In the genomic region with DNA sequence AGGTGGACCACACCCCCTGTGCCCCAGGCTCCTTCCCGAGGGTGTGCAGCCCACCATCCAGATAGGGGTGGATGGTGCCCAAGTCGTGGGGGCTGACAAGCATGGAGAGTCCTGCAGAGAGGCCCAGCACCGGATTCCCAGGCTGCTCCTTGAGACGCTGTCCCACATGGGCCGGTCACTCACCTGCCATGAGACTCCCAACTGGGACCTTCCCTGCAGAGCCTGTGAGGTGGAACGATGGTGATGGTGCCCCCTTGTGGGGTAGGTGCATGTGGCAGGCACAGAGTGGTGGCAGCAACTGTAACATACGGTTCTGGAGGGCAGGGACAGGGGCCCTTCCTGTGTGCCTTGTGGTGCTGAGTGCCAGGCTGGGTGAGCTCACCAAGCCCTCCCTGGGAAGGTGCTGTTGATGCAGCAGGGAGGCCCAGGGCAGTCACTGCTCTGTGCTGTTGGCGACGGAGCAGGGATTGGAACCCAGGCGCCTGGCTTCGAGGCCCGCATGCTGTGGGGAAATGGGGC, we compare ENCODE assay signal across 8 cellular contexts. TPM values are rescaled to one million over a fixed set of nuclear protein-coding genes. Genes with fewer than 3 reads are reported as not detected.
DNase-seq lines count a peak whose midpoint lies in the region; ATAC-seq, FAIRE-seq and TF ChIP-seq lines count a peak whose summit lies in the region.

No MANE protein-coding gene starts in this region.

- CTCF ChIA-PET in SK-N-SH (lab: Yijun Ruan, JAX), result interaction anchor here (0.6 to 2.7 kb wide), 15 partner anchors 10 to 174 kb away, joined by 3 to 24 read pairs (median 3); a partner anchor contains a TSS

- H3K36me3 ChIP-seq in SK-N-SH (replicated peaks in 1 of 2; ENCODE audit: control insufficient read depth in 1 of 2, insufficient read depth in 2 of 2, low read length in 1 of 2), result no peaks in the 10 kb centered on the region

- no peak overlapping the region for H3K4me3 Mint-ChIP-seq in activated naive CD8-positive, alpha-beta T cell treated with anti-CD3 and anti-CD28 coated beads for 36 hours

- H3K27ac Mint-ChIP-seq in activated naive CD8-positive, alpha-beta T cell treated with anti-CD3 and anti-CD28 coated beads for 36 hours, result no peak overlapping the region

- TF ChIP-seq CTCF in SK-N-SH (IDR thresholded peaks at IDR 0.05), result peak; percentile 74

- peaks cover 0 to 23% of the 10 kb centered on the region in 2 experiments; a peak in 1 of 4 replicates for H3K4me1 ChIP-seq in SK-N-SH (ENCODE audit: control insufficient read depth in 1 of 2, insufficient read depth in 2 of 2, low read depth in 1 of 2, low read length in 1 of 2)

- H4K20me1 ChIP-seq in SK-N-SH (ENCODE audit: insufficient read depth), result peaks cover 86% of the 10 kb centered on the region

- FAIRE-seq in HTR-8/SVneo (lab: Jason Lieb, UNC), result peak; percentile 82

- POLR2A ChIA-PET in SK-N-SH (lab: Yijun Ruan, JAX), result no interaction called here

- TF ChIP-seq EP300 in SK-N-SH (IDR thresholded peaks at IDR 0.05; ENCODE audit: borderline replicate concordance in 1 of 2, low read depth in 1 of 2, low read length in 1 of 2), result no peak

- H3K9me3 Mint-ChIP-seq in activated naive CD8-positive, alpha-beta T cell treated with anti-CD3 and anti-CD28 coated beads for 36 hours, result no peaks in the 10 kb centered on the region

- H3K9ac ChIP-seq in SK-N-SH, result no peak overlapping the region

- H3K79me2 ChIP-seq in SK-N-SH (ENCODE audit: insufficient read depth), result peaks cover 63% of the 10 kb centered on the region

- H3K4me2 ChIP-seq in SK-N-SH, result no peak overlapping the region

- 85% methylated on average over 8 of the region's 12 CpGs for WGBS in SK-N-SH (ENCODE audit: low lambda C conversion rate)

- H3K9me3 ChIP-seq in SK-N-SH, result no peaks in the 10 kb centered on the region

- H3K27me3 Mint-ChIP-seq in activated naive CD8-positive, alpha-beta T cell treated with anti-CD3 and anti-CD28 coated beads for 36 hours, result no peaks in the 10 kb centered on the region

- H3F3A ChIP-seq in SK-N-SH (replicated peaks; ENCODE audit: insufficient read depth), result no peaks in the 10 kb centered on the region

- no peak overlapping the region; a peak in 1 of 4 replicates for H3K27ac ChIP-seq in SK-N-SH (ENCODE audit: low read depth in 2 of 2, low read length in 1 of 2)

- TF ChIP-seq RAD21 in SK-N-SH (IDR thresholded peaks at IDR 0.05; ENCODE audit: low read length), result peak; percentile 55

- no peaks in the 10 kb centered on the region for H3K36me3 Mint-ChIP-seq in activated naive CD8-positive, alpha-beta T cell treated with anti-CD3 and anti-CD28 coated beads for 36 hours

- peak; percentile 67 for DNase-seq in ELR (ENCODE audit: low read depth)
- peak; percentile 56 for DNase-seq in HTR-8/SVneo (ENCODE audit: insufficient read length, low spot score)
- DNase-seq in SK-N-SH, result peak; percentile 68
- DNase-seq in activated naive CD8-positive, alpha-beta T cell treated with anti-CD3 and anti-CD28 coated beads for 36 hours, result peak; percentile 72
- peak; percentile 67 for DNase-seq in hepatic stellate cell (ENCODE audit: low spot score)
- peak; percentile 31 to 63 (median 54) for DNase-seq in stimulated activated CD4-positive, alpha-beta T cell treated with anti-CD3 and anti-CD28 coated beads, Interleukin-1b, Interleukin-23, amount 100 ng/mL, for 24 hours (ENCODE audit: low read depth in 4 of 4, low spot score in 1 of 4)
- no peak for DNase-seq in NCI-H1048 (lab: John Stamatoyannopoulos, UW)

- ATAC-seq in HG02973 (IDR thresholded peaks at IDR 0.05; ENCODE audit: unreplicated experiment), result no peak

- no peak overlapping the region for H2AFZ ChIP-seq in SK-N-SH (ENCODE audit: low read depth)

- H3K4me3 ChIP-seq in SK-N-SH (ENCODE audit: low read depth in 2 of 2, low read length in 1 of 2), result no peak overlapping the region

- H3K9me2 ChIP-seq in SK-N-SH, result no peaks in the 10 kb centered on the region

- no peaks in the 10 kb centered on the region for H3K27me3 ChIP-seq in SK-N-SH (ENCODE audit: insufficient read depth)

- H3K4me1 Mint-ChIP-seq in activated naive CD8-positive, alpha-beta T cell treated with anti-CD3 and anti-CD28 coated beads for 36 hours, result peaks cover 27% of the 10 kb centered on the region

TF ChIP-seq in SK-N-SH, 30 proteins besides CTCF, POLR2A, EP300 and RAD21:
- TF ChIP-seq, protein P1, sequence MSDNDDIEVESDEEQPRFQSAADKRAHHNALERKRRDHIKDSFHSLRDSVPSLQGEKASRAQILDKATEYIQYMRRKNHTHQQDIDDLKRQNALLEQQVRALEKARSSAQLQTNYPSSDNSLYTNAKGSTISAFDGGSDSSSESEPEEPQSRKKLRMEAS (IDR thresholded peaks at IDR 0.05; ENCODE audit: low read depth), result 0 out of 2 replicates have a peak, but pooled peaks have one; percentile 33
- TF ChIP-seq SIN3A (IDR thresholded peaks at IDR 0.05; ENCODE audit: borderline replicate concordance, low read depth, low read length) (no peak), NRF1 (IDR thresholded peaks at IDR 0.05; ENCODE audit: low read depth, low read length) (no peak), ELF1 (IDR thresholded peaks at IDR 0.05) (no peak), SMC3 (IDR thresholded peaks at IDR 0.05; ENCODE audit: low read depth, low read length) (peak; percentile 52)
- TF ChIP-seq, protein P2, sequence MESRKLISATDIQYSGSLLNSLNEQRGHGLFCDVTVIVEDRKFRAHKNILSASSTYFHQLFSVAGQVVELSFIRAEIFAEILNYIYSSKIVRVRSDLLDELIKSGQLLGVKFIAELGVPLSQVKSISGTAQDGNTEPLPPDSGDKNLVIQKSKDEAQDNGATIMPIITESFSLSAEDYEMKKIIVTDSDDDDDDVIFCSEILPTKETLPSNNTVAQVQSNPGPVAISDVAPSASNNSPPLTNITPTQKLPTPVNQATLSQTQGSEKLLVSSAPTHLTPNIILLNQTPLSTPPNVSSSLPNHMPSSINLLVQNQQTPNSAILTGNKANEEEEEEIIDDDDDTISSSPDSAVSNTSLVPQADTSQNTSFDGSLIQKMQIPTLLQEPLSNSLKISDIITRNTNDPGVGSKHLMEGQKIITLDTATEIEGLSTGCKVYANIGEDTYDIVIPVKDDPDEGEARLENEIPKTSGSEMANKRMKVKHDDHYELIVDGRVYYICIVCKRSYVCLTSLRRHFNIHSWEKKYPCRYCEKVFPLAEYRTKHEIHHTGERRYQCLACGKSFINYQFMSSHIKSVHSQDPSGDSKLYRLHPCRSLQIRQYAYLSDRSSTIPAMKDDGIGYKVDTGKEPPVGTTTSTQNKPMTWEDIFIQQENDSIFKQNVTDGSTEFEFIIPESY (IDR thresholded peaks at IDR 0.05; ENCODE audit: borderline replicate concordance, low read depth), result no peak

RNA-seq across cellular contexts. Expression of a gene that starts 33.1 kb away (rescaled TPM):
- 19.3 and 24.4 TPM in 2 replicates for polyA plus RNA-seq in SK-N-SH (2012; rRNA removed)
- 9.4 and 14.2 TPM in 2 replicates for polyA plus RNA-seq in SK-N-SH (2012; cell fraction: cytosol; rRNA removed)
- 53.9 and 70.9 TPM in 2 replicates for polyA plus RNA-seq in SK-N-SH (2012; cell fraction: nucleus; rRNA removed)
- 10 to 100 TPM; 13.3 to 15.3 TPM for total RNA-seq in activated naive CD8-positive, alpha-beta T cell treated with anti-CD3 and anti-CD28 coated beads for 36 hours

RNA-seq across cellular contexts. Expression of a gene that starts 34.7 kb away (rescaled TPM):
- 0.06 and 0.12 TPM in 2 replicates for polyA plus RNA-seq in SK-N-SH (2012; rRNA removed)
- 0.03 and 0.04 TPM in 2 replicates for polyA plus RNA-seq in SK-N-SH (2012; cell fraction: cytosol; rRNA removed)
- polyA plus RNA-seq in SK-N-SH (2012; cell fraction: nucleus; rRNA removed), result 0.97 and 1.9 TPM in 2 replicates
- under 1 TPM in 1 of 2 experiments, not detected in 1; 0.24 TPM for total RNA-seq in activated naive CD8-positive, alpha-beta T cell treated with anti-CD3 and anti-CD28 coated beads for 36 hours

RNA-seq across cellular contexts. Expression of a gene that starts 47.0 kb away (rescaled TPM):
- polyA plus RNA-seq in SK-N-SH (2012; rRNA removed), result 24.2 and 28.7 TPM in 2 replicates
- polyA plus RNA-seq in SK-N-SH (2012; cell fraction: cytosol; rRNA removed), result 14.5 and 19.1 TPM in 2 replicates
- 16.1 and 16.5 TPM in 2 replicates for polyA plus RNA-seq in SK-N-SH (2012; cell fraction: nucleus; rRNA removed)
- 10 to 100 TPM; 53.6 to 58.2 TPM for total RNA-seq in activated naive CD8-positive, alpha-beta T cell treated with anti-CD3 and anti-CD28 coated beads for 36 hours

RNA-seq across cellular contexts. Expression of a gene that starts 49.8 kb away (rescaled TPM):
- 0.16 and 0.21 TPM in 2 replicates for polyA plus RNA-seq in SK-N-SH (2012; rRNA removed)
- polyA plus RNA-seq in SK-N-SH (2012; cell fraction: cytosol; rRNA removed), result 0.06 and 0.12 TPM in 2 replicates
- 2.1 and 2.8 TPM in 2 replicates for polyA plus RNA-seq in SK-N-SH (2012; cell fraction: nucleus; rRNA removed)
- total RNA-seq in activated naive CD8-positive, alpha-beta T cell treated with anti-CD3 and anti-CD28 coated beads for 36 hours, result 1 to 10 TPM; 5.4 to 6.3 TPM

RNA-seq across cellular contexts. Expression of a gene that starts 52.0 kb away (rescaled TPM):
- polyA plus RNA-seq in SK-N-SH (2012; rRNA removed), result 53.0 and 59.0 TPM in 2 replicates
- polyA plus RNA-seq in SK-N-SH (2012; cell fraction: cytosol; rRNA removed), result 34.4 and 43.2 TPM in 2 replicates
- polyA plus RNA-seq in SK-N-SH (2012; cell fraction: nucleus; rRNA removed), result 25.3 and 26.7 TPM in 2 replicates
- total RNA-seq in activated naive CD8-positive, alpha-beta T cell treated with anti-CD3 and anti-CD28 coated beads for 36 hours, result 10 to 100 TPM; 19.8 to 22.9 TPM
